ENCODE assay signal across 1 cellular context in the genomic region with DNA sequence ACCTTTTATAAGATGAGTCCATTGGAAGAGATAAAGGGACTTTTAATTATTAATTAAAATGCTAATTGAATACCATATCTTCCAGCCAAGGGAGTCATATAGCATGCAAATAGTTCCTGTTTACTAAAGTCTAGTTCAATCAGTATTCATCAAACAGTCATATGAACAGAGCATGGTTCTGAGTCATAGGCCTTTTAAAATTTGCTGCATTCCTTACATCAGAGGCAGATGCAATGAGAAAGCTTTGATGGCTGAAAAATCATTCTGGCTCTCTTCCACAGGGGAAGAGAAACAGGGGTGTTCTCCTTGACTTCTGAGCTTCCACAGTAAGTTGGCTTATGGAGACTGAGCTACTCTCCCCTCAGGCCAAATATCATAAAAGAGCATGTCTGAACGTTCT.
A peak's percentile ranks its signal among the peaks of the same experiment; 100 is the strongest.
TF ChIP-seq lines count a peak whose summit lies in the region.

No MANE protein-coding gene starts in this region.

TF ChIP-seq in K562, 482 proteins besides CTCF, POLR2A, EP300 and RAD21:
- TF ChIP-seq, protein P1, sequence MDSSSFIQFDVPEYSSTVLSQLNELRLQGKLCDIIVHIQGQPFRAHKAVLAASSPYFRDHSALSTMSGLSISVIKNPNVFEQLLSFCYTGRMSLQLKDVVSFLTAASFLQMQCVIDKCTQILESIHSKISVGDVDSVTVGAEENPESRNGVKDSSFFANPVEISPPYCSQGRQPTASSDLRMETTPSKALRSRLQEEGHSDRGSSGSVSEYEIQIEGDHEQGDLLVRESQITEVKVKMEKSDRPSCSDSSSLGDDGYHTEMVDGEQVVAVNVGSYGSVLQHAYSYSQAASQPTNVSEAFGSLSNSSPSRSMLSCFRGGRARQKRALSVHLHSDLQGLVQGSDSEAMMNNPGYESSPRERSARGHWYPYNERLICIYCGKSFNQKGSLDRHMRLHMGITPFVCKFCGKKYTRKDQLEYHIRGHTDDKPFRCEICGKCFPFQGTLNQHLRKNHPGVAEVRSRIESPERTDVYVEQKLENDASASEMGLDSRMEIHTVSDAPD (CRISPR knock-in tag; IDR thresholded peaks at IDR 0.05): no peak
- TF ChIP-seq, protein P2, sequence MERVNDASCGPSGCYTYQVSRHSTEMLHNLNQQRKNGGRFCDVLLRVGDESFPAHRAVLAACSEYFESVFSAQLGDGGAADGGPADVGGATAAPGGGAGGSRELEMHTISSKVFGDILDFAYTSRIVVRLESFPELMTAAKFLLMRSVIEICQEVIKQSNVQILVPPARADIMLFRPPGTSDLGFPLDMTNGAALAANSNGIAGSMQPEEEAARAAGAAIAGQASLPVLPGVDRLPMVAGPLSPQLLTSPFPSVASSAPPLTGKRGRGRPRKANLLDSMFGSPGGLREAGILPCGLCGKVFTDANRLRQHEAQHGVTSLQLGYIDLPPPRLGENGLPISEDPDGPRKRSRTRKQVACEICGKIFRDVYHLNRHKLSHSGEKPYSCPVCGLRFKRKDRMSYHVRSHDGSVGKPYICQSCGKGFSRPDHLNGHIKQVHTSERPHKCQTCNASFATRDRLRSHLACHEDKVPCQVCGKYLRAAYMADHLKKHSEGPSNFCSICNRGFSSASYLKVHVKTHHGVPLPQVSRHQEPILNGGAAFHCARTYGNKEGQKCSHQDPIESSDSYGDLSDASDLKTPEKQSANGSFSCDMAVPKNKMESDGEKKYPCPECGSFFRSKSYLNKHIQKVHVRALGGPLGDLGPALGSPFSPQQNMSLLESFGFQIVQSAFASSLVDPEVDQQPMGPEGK (CRISPR knock-in tag; IDR thresholded peaks at IDR 0.05; ENCODE audit: borderline replicate concordance): no peak
- TF ChIP-seq, protein P3, sequence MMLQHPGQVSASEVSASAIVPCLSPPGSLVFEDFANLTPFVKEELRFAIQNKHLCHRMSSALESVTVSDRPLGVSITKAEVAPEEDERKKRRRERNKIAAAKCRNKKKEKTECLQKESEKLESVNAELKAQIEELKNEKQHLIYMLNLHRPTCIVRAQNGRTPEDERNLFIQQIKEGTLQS (IDR thresholded peaks at IDR 0.05): peak; percentile 59
- TF ChIP-seq, protein P3 (CRISPR knock-in tag; conservative IDR thresholded peaks at IDR 0.05): no peak
- peak; percentile 74 for TF ChIP-seq FOSL1 (tag; conservative IDR thresholded peaks at IDR 0.05)
- TF ChIP-seq, protein P4, sequence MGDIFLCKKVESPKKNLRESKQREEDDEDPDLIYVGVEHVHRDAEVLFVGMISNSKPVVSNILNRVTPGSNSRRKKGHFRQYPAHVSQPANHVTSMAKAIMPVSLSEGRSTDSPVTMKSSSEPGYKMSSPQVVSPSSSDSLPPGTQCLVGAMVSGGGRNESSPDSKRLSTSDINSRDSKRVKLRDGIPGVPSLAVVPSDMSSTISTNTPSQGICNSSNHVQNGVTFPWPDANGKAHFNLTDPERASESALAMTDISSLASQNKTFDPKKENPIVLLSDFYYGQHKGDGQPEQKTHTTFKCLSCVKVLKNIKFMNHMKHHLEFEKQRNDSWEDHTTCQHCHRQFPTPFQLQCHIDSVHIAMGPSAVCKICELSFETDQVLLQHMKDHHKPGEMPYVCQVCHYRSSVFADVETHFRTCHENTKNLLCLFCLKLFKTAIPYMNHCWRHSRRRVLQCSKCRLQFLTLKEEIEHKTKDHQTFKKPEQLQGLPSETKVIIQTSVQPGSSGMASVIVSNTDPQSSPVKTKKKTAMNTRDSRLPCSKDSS (IDR thresholded peaks at IDR 0.05; ENCODE audit: low read depth, partially characterized antibody): no peak
- no peak for TF ChIP-seq CREBBP (IDR thresholded peaks at IDR 0.05; ENCODE audit: low read depth, low read length)
- TF ChIP-seq ZEB2 (IDR thresholded peaks at IDR 0.05): no peak
- TF ChIP-seq PML (IDR thresholded peaks at IDR 0.05; ENCODE audit: low read length): no peak
- no peak for TF ChIP-seq CXXC5 (CRISPR knock-in tag; IDR thresholded peaks at IDR 0.05)
TF ChIP-seq in K562: peak in this region for 2.
